In the genomic region with DNA sequence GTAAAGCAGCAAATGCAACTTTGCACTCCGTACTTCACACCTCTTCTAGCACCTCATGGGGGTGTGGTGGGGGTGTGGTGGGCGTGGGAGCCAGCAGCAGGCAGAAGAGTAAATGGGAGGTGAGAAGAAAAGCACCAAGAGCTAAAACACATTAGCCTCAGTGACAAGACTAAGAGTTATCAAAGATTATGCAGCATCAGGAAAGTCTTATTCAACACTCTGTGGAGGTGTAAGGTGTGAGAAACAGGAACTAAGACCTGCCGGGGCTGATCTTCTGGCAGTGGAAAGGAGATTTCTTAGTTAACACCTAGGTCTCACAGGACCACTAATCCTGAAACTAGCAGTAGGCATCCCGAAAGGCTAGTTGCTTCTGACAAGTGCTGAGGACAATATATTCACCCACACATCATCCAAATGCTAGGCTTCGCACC, we compare ENCODE assay signal across 10 cellular contexts. TPM values are rescaled to one million over a fixed set of nuclear protein-coding genes. Genes with fewer than 3 reads are reported as not detected.
DNase-seq lines count a peak whose midpoint lies in the region; ATAC-seq and TF ChIP-seq lines count a peak whose summit lies in the region.
"Had no signal": no experiment of that assay in that cellular context is flagged by ENCODE, and none has a peak within 500 bp of the region (broad histone marks: within the 10 kb centered on the region; RNA-seq: fewer than 3 reads in every experiment).

No MANE protein-coding gene starts in this region.

- no peak overlapping the region for H3K4me3 Mint-ChIP-seq in nephron

- H3K9me3 ChIP-seq in upper lobe of left lung (no peaks in the 10 kb centered on the region), psoas muscle (no peaks in the 10 kb centered on the region)

- DNase-seq in upper lobe of left lung (no peak), psoas muscle (no peak), NCI-H1417 (lab: John Stamatoyannopoulos, UW) (no peak), cerebellum (ENCODE audit: low spot score) (no peak)
- DNase-seq: NCI-H2227 treated with DMSO at 0.1 percent for 48 hours had no signal

- peaks cover 74% of the 10 kb centered on the region for H3K4me1 Mint-ChIP-seq in nephron

- intact Hi-C loops in psoas muscle (cut with DNase I), result no loop called here

- H3K4me1 ChIP-seq in upper lobe of left lung, result peaks cover 4 to 45% (median 15%) of the 10 kb centered on the region in 4 donors
- peaks cover 20% of the 10 kb centered on the region for H3K4me1 ChIP-seq in psoas muscle

- H3K4me3 ChIP-seq in upper lobe of left lung, result no peak overlapping the region
- no peak overlapping the region for H3K4me3 ChIP-seq in psoas muscle
- H3K4me3 ChIP-seq: skin epidermis had no signal

- TF ChIP-seq POLR2A in upper lobe of left lung (IDR thresholded peaks at IDR 0.05), result no peak

- ATAC-seq in GM18519 (IDR thresholded peaks at IDR 0.05; ENCODE audit: low FRiP score, unreplicated experiment), result peak; percentile 91
- ATAC-seq in GM21576 (IDR thresholded peaks at IDR 0.05; ENCODE audit: unreplicated experiment), result peak; percentile 91
- peak; percentile 85 for ATAC-seq in HG03565 (IDR thresholded peaks at IDR 0.05; ENCODE audit: unreplicated experiment)
- no peak for ATAC-seq in upper lobe of left lung (ENCODE audit: low FRiP score in 2 of 2)
- ATAC-seq in psoas muscle, result no peak

- 87 to 88% methylated on average over 5 of the region's 5 CpGs for WGBS in upper lobe of left lung, 2 donors
- WGBS in psoas muscle, 3 donors, result 90 to 93% (median 91%) methylated on average over 5 of the region's 5 CpGs

- no peaks in the 10 kb centered on the region for H3K36me3 ChIP-seq in upper lobe of left lung
- no peaks in the 10 kb centered on the region for H3K36me3 ChIP-seq in psoas muscle (ENCODE audit: insufficient read depth in 1 of 2, low read depth in 1 of 2)

- H3K27me3 Mint-ChIP-seq in nephron (ENCODE audit: low read depth), result no peaks in the 10 kb centered on the region

- TF ChIP-seq EP300 in upper lobe of left lung (IDR thresholded peaks at IDR 0.05), result no peak

- H3K9me3 Mint-ChIP-seq in nephron, result no peaks in the 10 kb centered on the region

- H3K27ac ChIP-seq in upper lobe of left lung (no peak overlapping the region), psoas muscle (no peak overlapping the region)

- H3K36me3 Mint-ChIP-seq in nephron (ENCODE audit: low read depth), result peaks cover under 1% of the 10 kb centered on the region

- H3K27me3 ChIP-seq in upper lobe of left lung (no peaks in the 10 kb centered on the region), psoas muscle (ENCODE audit: insufficient read depth in 3 of 3, low read length in 2 of 3) (no peaks in the 10 kb centered on the region)

- peak overlapping the region in 2 of 3 experiments; percentile 34 to 80 for H3K27ac Mint-ChIP-seq in nephron

- TF ChIP-seq CTCF in nephron (IDR thresholded peaks at IDR 0.05; ENCODE audit: unreplicated experiment in 3 of 3) (no peak), upper lobe of left lung (IDR thresholded peaks at IDR 0.05) (no peak), psoas muscle (IDR thresholded peaks at IDR 0.05) (no peak)

RNA-seq across cellular contexts. Expression of gene TGFBR3, which starts 9.9 kb away (rescaled TPM):
- 10 to 100 TPM; 33.5 to 78.3 (median 57.1) TPM for total RNA-seq in upper lobe of left lung
- total RNA-seq in psoas muscle, result 10 to 100 TPM in 3 of 4 donors, 1 to 10 TPM in 1; 5.8 to 24.5 (median 18.9) TPM
- 1 to 10 TPM; 5.1 to 8.9 (median 6.8) TPM for polyA plus RNA-seq in psoas muscle
- total RNA-seq in cerebellum, result 14.3 TPM

Comparison
In these comparisons a context has a peak if more than half of its experiments do, and no peak if none do; other contexts are left out.
1. ATAC-seq: peak in GM18519 (single experiment), GM21576 (single experiment) and HG03565 (single experiment); none in upper lobe of left lung (0 of 2) and psoas muscle (0 of 4).